In the genomic region with DNA sequence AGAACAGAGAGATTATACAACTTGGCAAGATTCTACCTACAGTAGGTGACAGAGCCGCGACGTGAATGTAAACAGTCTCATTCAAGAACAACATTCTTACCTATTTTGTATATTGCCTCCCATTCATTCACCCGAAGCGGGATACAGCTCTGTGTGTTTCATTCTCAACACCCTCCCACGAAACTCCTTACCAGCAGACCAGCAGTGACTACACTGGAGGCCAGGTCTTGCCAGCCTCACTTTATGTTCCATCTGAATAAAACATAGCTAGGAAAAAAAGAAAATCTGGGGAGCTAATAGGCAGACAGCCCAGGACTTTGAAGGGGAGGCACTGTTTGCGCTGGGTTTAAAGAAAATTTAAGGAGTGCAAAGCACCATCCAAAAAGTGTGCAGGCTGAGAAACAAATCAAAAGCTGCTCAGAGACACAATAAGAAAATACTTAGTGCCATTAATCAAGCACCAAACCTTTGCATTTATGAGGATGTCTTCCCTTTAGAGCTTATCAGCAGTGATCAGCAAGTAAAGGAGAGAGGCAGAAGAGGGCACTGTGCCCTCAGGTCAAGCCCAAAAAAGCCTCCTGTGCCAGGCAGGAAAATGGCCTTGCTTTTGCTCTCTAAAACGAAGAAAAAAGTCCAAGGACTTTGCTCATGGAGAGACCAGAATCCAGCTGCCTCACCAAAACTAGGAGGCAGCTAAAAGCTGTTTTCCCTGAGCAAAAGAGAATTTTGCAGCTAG, we compare ENCODE assay signal across 13 cellular contexts.
A peak's percentile ranks its signal among the peaks of the same experiment; 100 is the strongest.
DNase-seq lines count a peak whose midpoint lies in the region; ATAC-seq and TF ChIP-seq lines count a peak whose summit lies in the region.
"Had no signal": no experiment of that assay in that cellular context is flagged by ENCODE, and none has a peak within 500 bp of the region (broad histone marks: within the 10 kb centered on the region; RNA-seq: fewer than 3 reads in every experiment).

No MANE protein-coding gene starts in this region.

- H3K36me3 Mint-ChIP-seq in osteocyte (ENCODE audit: unreplicated experiment) = peaks cover 3% of the 10 kb centered on the region
- H3K36me3 Mint-ChIP-seq in CD8-positive, alpha-beta memory T cell = no peaks in the 10 kb centered on the region

- no peaks in the 10 kb centered on the region for H3K9me3 Mint-ChIP-seq in osteocyte (ENCODE audit: unreplicated experiment)
- H3K9me3 Mint-ChIP-seq in CD8-positive, alpha-beta memory T cell = peaks cover 0 to 8% (median 5%) of the 10 kb centered on the region in 5 donors

- peaks cover 40% of the 10 kb centered on the region for H3K4me1 Mint-ChIP-seq in osteocyte (ENCODE audit: unreplicated experiment)
- H3K4me1 Mint-ChIP-seq in CD8-positive, alpha-beta memory T cell = no peaks in the 10 kb centered on the region

- TF ChIP-seq CTCF in coronary artery (IDR thresholded peaks at IDR 0.05) (no peak), osteocyte (IDR thresholded peaks at IDR 0.05) (peak; percentile 34)

- DNase-seq in EH (ENCODE audit: low read depth) (peak; percentile 35), NCI-H1092 (lab: John Stamatoyannopoulos, UW) (peak; percentile 35), coronary artery (ENCODE audit: low spot score) (no peak), osteocyte (ENCODE audit: extremely low spot score, unreplicated experiment) (no peak), pons (ENCODE audit: low spot score) (no peak)
- DNase-seq in stimulated activated CD8-positive, alpha-beta memory T cell treated with anti-CD3 and anti-CD28 coated beads, Interleukin-4, amount 100 ng/mL, for 48 hours = no peak
- DNase-seq in CD8-positive, alpha-beta memory T cell = no peak
- DNase-seq: cerebellar nuclear complex, heart left ventricle, mucosa of descending colon, MV-4-11, T-helper 9 cell had no signal

- CTCF ChIA-PET in CD8-positive, alpha-beta memory T cell (lab: Charles Lee) = no interaction called here

- ATAC-seq in HG03460 (IDR thresholded peaks at IDR 0.05; ENCODE audit: unreplicated experiment) = no peak
- ATAC-seq: heart left ventricle, mucosa of descending colon had no signal

- no peaks in the 10 kb centered on the region for H3K27me3 ChIP-seq in CD8-positive, alpha-beta memory T cell (ENCODE audit: insufficient read depth, low read length, poor library complexity, severe bottlenecking)

- no peaks in the 10 kb centered on the region for H3K4me1 ChIP-seq in CD8-positive, alpha-beta memory T cell (ENCODE audit: insufficient read depth, low read length)

- H3K9me3 ChIP-seq in CD8-positive, alpha-beta memory T cell (ENCODE audit: low read length) = no peaks in the 10 kb centered on the region
- H3K9me3 ChIP-seq: heart left ventricle, mucosa of descending colon had no signal

- no peak overlapping the region for H3K4me3 Mint-ChIP-seq in osteocyte (ENCODE audit: unreplicated experiment)
- no peak overlapping the region for H3K4me3 Mint-ChIP-seq in CD8-positive, alpha-beta memory T cell

- H3K27ac ChIP-seq in coronary artery = no peak overlapping the region
- no peak overlapping the region for H3K27ac ChIP-seq in CD8-positive, alpha-beta memory T cell (ENCODE audit: low read depth, low read length)

- no peaks in the 10 kb centered on the region for H3K36me3 ChIP-seq in CD8-positive, alpha-beta memory T cell (ENCODE audit: insufficient read depth, low read length)
- H3K36me3 ChIP-seq: heart left ventricle had no signal

- H3K4me3 ChIP-seq in coronary artery = peak overlapping the region; percentile 13
- H3K4me3 ChIP-seq in CD8-positive, alpha-beta memory T cell (ENCODE audit: low read length) = no peak overlapping the region
- H3K4me3 ChIP-seq: mucosa of descending colon had no signal

- H3K27me3 Mint-ChIP-seq in osteocyte (ENCODE audit: unreplicated experiment) = no peaks in the 10 kb centered on the region
- H3K27me3 Mint-ChIP-seq in CD8-positive, alpha-beta memory T cell = no peaks in the 10 kb centered on the region

- H3K27ac Mint-ChIP-seq in osteocyte (ENCODE audit: unreplicated experiment) = peak overlapping the region; percentile 13
- H3K27ac Mint-ChIP-seq in CD8-positive, alpha-beta memory T cell = no peak overlapping the region

- POLR2A ChIA-PET in CD8-positive, alpha-beta memory T cell (lab: Charles Lee) = no interaction called here

Comparison
In these comparisons a context has a peak if more than half of its experiments do, and no peak if none do; other contexts are left out.
1. DNase-seq: peak in EH (single experiment) and NCI-H1092 (single experiment); none in coronary artery (single experiment), osteocyte (single experiment), pons (single experiment), stimulated activated CD8-positive, alpha-beta memory T cell treated with anti-CD3 and anti-CD28 coated beads, Interleukin-4, amount 100 ng/mL, for 48 hours (single experiment) and CD8-positive, alpha-beta memory T cell (0 of 5).